Comparison of ENCODE assay signal across 20 cellular contexts in genomic region chr2:129319422-129319717, GRCh38.
"Had no signal": no experiment of that assay in that cellular context is flagged by ENCODE, and none has a peak within 500 bp of the region (broad histone marks: within the 10 kb centered on the region; RNA-seq: fewer than 3 reads in every experiment).

No MANE protein-coding gene starts in this region.

- ATAC-seq: activated CD4-positive, CD25-positive, alpha-beta regulatory T cell treated with anti-CD3 and anti-CD28 coated beads, Interleukin-2, amount 50 U/mL, for 24 hours; activated CD8-positive, alpha-beta T cell treated with anti-CD3 and anti-CD28 coated beads, Interleukin-2, amount 10 ng/mL, durations not matched to agents 7 days and 5 days; body of pancreas; left ventricle myocardium superior; right cardiac atrium had no signal

- H3K36me3 ChIP-seq: tibial artery had no signal

- H3K4me1 ChIP-seq: body of pancreas, psoas muscle, tibial artery had no signal

- H3K27me3 ChIP-seq: body of pancreas, dorsolateral prefrontal cortex, tibial artery had no signal

- H3K27ac ChIP-seq: body of pancreas, dorsolateral prefrontal cortex, psoas muscle, tibial artery had no signal

- H3K9me3 ChIP-seq: body of pancreas, psoas muscle, tibial artery had no signal

- DNase-seq: activated CD4-positive, alpha-beta T cell treated with anti-CD3 and anti-CD28 coated beads, Interleukin-2, amount 10 ng/mL, durations not matched to agents 7 days and 5 days; activated CD8-positive, alpha-beta T cell treated with anti-CD3 and anti-CD28 coated beads, Interleukin-2, amount 10 ng/mL, durations not matched to agents 7 days and 5 days; activated naive CD4-positive, alpha-beta T cell treated with Interleukin-2 at 50 U/mL for 16 hours; activated naive CD8-positive, alpha-beta T cell treated with anti-CD3 and anti-CD28 coated beads, Interleukin-2, amount 10 ng/mL, durations not matched to agents 7 days and 5 days; activated T-cell treated with anti-CD3 and anti-CD28 coated beads, Interleukin-2, amount 50 U/mL, for 24 hours; amygdala; body of pancreas; caudate nucleus; dorsolateral prefrontal cortex; erythroblast; foreskin melanocyte; glutamatergic neuron; left ventricle myocardium superior; psoas muscle; right cardiac atrium; stimulated activated CD4-positive, alpha-beta T cell treated with anti-CD3 and anti-CD28 coated beads, Interleukin-2, amount 100 ng/mL, for 24 hours; stimulated activated naive CD4-positive, alpha-beta T cell treated with Interleukin-2 at 50 U/mL for 16 hours; T1000; tibial artery had no signal

- H3K4me3 ChIP-seq: body of pancreas, dorsolateral prefrontal cortex, tibial artery had no signal
